1 cellular context compared by ENCODE assay signal in genomic region chr6:52881996-52882841, GRCh38.
TF ChIP-seq lines count a peak whose summit lies in the region.

No MANE protein-coding gene starts in this region.

TF ChIP-seq in HepG2, 621 proteins besides CTCF, POLR2A, EP300 and RAD21 (continued from another document and continues in another):
- TF ChIP-seq, protein P1, sequence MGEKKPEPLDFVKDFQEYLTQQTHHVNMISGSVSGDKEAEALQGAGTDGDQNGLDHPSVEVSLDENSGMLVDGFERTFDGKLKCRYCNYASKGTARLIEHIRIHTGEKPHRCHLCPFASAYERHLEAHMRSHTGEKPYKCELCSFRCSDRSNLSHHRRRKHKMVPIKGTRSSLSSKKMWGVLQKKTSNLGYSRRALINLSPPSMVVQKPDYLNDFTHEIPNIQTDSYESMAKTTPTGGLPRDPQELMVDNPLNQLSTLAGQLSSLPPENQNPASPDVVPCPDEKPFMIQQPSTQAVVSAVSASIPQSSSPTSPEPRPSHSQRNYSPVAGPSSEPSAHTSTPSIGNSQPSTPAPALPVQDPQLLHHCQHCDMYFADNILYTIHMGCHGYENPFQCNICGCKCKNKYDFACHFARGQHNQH (CRISPR knock-in tag; IDR thresholded peaks at IDR 0.05) = peak; percentile 42; the same call in 1 of the 2 replicates
- TF ChIP-seq ZUFSP (CRISPR knock-in tag; IDR thresholded peaks at IDR 0.05; ENCODE audit: borderline replicate concordance) (no peak), HIC2 (CRISPR knock-in tag; IDR thresholded peaks at IDR 0.05; ENCODE audit: low read depth) (no peak), SOX13 (IDR thresholded peaks at IDR 0.05) (no peak), SOX13 (CRISPR knock-in tag; conservative IDR thresholded peaks at IDR 0.05 in 1 of 2, IDR thresholded peaks at IDR 0.05 in 1 of 2) (no peak), ZNF17 (CRISPR knock-in tag; IDR thresholded peaks at IDR 0.05) (no peak), HOXA3 (CRISPR knock-in tag; IDR thresholded peaks at IDR 0.05) (no peak; the same call in 1 of the 2 replicates), ZSCAN12 (CRISPR knock-in tag; IDR thresholded peaks at IDR 0.05) (no peak), DR1 (CRISPR knock-in tag; IDR thresholded peaks at IDR 0.05) (no peak), PITX1 (CRISPR knock-in tag; IDR thresholded peaks at IDR 0.05) (peak; percentile 42; the same call in 1 of the 2 replicates), ZNF567 (CRISPR knock-in tag; IDR thresholded peaks at IDR 0.05; ENCODE audit: borderline replicate concordance) (peak; percentile 66; the same call in 1 of the 2 replicates), TAF1 (CRISPR knock-in tag; IDR thresholded peaks at IDR 0.05) (peak; percentile 15; the same call in 1 of the 2 replicates), MIER2 (CRISPR knock-in tag; IDR thresholded peaks at IDR 0.05) (no peak), SNAPC2 (CRISPR knock-in tag; IDR thresholded peaks at IDR 0.05) (no peak), ZNF563 (CRISPR knock-in tag; IDR thresholded peaks at IDR 0.05) (no peak), MED13 (CRISPR knock-in tag; IDR thresholded peaks at IDR 0.05) (no peak), ZNF792 (CRISPR knock-in tag; IDR thresholded peaks at IDR 0.05) (no peak), SALL2 (CRISPR knock-in tag; IDR thresholded peaks at IDR 0.05) (peak; percentile 31; the same call in 1 of the 2 replicates), NRL (CRISPR knock-in tag; IDR thresholded peaks at IDR 0.05; ENCODE audit: borderline replicate concordance) (no peak), NCOR1 (IDR thresholded peaks at IDR 0.05; ENCODE audit: borderline replicate concordance, low read length) (no peak), ZNF382 (CRISPR knock-in tag; IDR thresholded peaks at IDR 0.05; ENCODE audit: borderline replicate concordance) (no peak), CEBPG (CRISPR knock-in tag; IDR thresholded peaks at IDR 0.05) (no peak; the same call in 1 of the 2 replicates), PHF5A (CRISPR knock-in tag; IDR thresholded peaks at IDR 0.05; ENCODE audit: low read depth, unreplicated experiment) (no peak), ZNF773 (CRISPR knock-in tag; IDR thresholded peaks at IDR 0.05; ENCODE audit: borderline replicate concordance) (no peak), KMT2A (CRISPR knock-in tag; IDR thresholded peaks at IDR 0.05) (no peak), ZBTB42 (CRISPR knock-in tag; IDR thresholded peaks at IDR 0.05) (no peak), RNF219 (CRISPR knock-in tag; IDR thresholded peaks at IDR 0.05) (no peak), ETV6 (CRISPR knock-in tag; conservative IDR thresholded peaks at IDR 0.05) (no peak), ZSCAN31 (CRISPR knock-in tag; IDR thresholded peaks at IDR 0.05; ENCODE audit: low read depth) (0 out of 2 replicates have a peak, but pooled peaks have one; percentile 14), ATM (IDR thresholded peaks at IDR 0.05; ENCODE audit: borderline replicate concordance) (no peak), MLLT10 (CRISPR knock-in tag; IDR thresholded peaks at IDR 0.05) (no peak), ZNF367 (CRISPR knock-in tag; IDR thresholded peaks at IDR 0.05; ENCODE audit: borderline replicate concordance) (no peak), ZNF691 (CRISPR knock-in tag; IDR thresholded peaks at IDR 0.05; ENCODE audit: borderline replicate concordance, low read depth) (peak; percentile 8; the same call in 1 of the 2 replicates), MZF1 (CRISPR knock-in tag; IDR thresholded peaks at IDR 0.05; ENCODE audit: borderline replicate concordance) (0 out of 2 replicates have a peak, but pooled peaks have one; percentile 39), MXI1 (IDR thresholded peaks at IDR 0.05; ENCODE audit: borderline replicate concordance, low read depth, low read length) (no peak), ZNF441 (CRISPR knock-in tag; IDR thresholded peaks at IDR 0.05; ENCODE audit: borderline replicate concordance) (no peak), ZNF83 (CRISPR knock-in tag; IDR thresholded peaks at IDR 0.05; ENCODE audit: borderline replicate concordance) (no peak), ZNF549 (CRISPR knock-in tag; IDR thresholded peaks at IDR 0.05) (no peak), NFIC (IDR thresholded peaks at IDR 0.05; ENCODE audit: low read length) (no peak), ZSCAN25 (CRISPR knock-in tag; IDR thresholded peaks at IDR 0.05) (no peak), TBL1XR1 (IDR thresholded peaks at IDR 0.05; ENCODE audit: borderline replicate concordance, low read length, partially characterized antibody) (no peak), ZNF878 (CRISPR knock-in tag; IDR thresholded peaks at IDR 0.05) (no peak)
- TF ChIP-seq, protein P2, sequence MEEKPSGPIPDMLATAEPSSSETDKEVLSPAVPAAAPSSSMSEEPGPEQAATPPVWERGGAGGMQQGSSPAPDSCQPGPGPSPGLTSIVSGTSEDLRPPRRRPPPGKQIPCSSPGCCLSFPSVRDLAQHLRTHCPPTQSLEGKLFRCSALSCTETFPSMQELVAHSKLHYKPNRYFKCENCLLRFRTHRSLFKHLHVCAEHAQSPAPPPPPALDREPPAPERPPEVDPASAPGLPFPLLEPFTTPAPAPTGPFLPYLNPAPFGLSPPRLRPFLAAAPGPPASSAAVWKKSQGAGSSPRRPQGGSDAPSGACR (CRISPR knock-in tag; IDR thresholded peaks at IDR 0.05) = no peak
- TF ChIP-seq, protein P3, sequence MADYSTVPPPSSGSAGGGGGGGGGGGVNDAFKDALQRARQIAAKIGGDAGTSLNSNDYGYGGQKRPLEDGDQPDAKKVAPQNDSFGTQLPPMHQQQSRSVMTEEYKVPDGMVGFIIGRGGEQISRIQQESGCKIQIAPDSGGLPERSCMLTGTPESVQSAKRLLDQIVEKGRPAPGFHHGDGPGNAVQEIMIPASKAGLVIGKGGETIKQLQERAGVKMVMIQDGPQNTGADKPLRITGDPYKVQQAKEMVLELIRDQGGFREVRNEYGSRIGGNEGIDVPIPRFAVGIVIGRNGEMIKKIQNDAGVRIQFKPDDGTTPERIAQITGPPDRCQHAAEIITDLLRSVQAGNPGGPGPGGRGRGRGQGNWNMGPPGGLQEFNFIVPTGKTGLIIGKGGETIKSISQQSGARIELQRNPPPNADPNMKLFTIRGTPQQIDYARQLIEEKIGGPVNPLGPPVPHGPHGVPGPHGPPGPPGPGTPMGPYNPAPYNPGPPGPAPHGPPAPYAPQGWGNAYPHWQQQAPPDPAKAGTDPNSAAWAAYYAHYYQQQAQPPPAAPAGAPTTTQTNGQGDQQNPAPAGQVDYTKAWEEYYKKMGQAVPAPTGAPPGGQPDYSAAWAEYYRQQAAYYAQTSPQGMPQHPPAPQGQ (CRISPR knock-in tag; IDR thresholded peaks at IDR 0.05; ENCODE audit: borderline replicate concordance) = no peak
- TF ChIP-seq, protein P4, sequence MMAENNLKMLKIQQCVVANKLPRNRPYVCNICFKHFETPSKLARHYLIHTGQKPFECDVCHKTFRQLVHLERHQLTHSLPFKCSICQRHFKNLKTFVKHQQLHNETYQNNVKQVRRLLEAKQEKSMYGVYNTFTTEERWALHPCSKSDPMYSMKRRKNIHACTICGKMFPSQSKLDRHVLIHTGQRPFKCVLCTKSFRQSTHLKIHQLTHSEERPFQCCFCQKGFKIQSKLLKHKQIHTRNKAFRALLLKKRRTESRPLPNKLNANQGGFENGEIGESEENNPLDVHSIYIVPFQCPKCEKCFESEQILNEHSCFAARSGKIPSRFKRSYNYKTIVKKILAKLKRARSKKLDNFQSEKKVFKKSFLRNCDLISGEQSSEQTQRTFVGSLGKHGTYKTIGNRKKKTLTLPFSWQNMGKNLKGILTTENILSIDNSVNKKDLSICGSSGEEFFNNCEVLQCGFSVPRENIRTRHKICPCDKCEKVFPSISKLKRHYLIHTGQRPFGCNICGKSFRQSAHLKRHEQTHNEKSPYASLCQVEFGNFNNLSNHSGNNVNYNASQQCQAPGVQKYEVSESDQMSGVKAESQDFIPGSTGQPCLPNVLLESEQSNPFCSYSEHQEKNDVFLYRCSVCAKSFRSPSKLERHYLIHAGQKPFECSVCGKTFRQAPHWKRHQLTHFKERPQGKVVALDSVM (CRISPR knock-in tag; IDR thresholded peaks at IDR 0.05) = no peak
- TF ChIP-seq, protein P5, sequence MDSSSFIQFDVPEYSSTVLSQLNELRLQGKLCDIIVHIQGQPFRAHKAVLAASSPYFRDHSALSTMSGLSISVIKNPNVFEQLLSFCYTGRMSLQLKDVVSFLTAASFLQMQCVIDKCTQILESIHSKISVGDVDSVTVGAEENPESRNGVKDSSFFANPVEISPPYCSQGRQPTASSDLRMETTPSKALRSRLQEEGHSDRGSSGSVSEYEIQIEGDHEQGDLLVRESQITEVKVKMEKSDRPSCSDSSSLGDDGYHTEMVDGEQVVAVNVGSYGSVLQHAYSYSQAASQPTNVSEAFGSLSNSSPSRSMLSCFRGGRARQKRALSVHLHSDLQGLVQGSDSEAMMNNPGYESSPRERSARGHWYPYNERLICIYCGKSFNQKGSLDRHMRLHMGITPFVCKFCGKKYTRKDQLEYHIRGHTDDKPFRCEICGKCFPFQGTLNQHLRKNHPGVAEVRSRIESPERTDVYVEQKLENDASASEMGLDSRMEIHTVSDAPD (CRISPR knock-in tag; IDR thresholded peaks at IDR 0.05) = no peak
- TF ChIP-seq, protein P6, sequence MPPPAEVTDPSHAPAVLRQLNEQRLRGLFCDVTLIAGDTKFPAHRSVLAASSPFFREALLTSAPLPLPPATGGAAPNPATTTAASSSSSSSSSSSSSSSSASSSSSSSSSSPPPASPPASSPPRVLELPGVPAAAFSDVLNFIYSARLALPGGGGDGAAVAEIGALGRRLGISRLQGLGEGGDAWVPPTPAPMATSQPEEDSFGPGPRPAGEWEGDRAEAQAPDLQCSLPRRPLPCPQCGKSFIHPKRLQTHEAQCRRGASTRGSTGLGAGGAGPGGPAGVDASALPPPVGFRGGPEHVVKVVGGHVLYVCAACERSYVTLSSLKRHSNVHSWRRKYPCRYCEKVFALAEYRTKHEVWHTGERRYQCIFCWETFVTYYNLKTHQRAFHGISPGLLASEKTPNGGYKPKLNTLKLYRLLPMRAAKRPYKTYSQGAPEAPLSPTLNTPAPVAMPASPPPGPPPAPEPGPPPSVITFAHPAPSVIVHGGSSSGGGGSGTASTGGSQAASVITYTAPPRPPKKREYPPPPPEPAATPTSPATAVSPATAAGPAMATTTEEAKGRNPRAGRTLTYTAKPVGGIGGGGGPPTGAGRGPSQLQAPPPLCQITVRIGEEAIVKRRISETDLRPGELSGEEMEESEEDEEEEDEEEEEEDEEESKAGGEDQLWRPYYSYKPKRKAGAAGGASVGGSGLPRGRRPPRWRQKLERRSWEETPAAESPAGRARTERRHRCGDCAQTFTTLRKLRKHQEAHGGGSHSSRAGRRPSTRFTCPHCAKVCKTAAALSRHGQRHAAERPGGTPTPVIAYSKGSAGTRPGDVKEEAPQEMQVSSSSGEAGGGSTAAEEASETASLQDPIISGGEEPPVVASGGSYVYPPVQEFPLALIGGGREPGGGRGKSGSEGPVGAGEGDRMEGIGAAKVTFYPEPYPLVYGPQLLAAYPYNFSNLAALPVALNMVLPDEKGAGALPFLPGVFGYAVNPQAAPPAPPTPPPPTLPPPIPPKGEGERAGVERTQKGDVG (CRISPR knock-in tag; IDR thresholded peaks at IDR 0.05; ENCODE audit: borderline replicate concordance) = no peak
